In the genomic region with DNA sequence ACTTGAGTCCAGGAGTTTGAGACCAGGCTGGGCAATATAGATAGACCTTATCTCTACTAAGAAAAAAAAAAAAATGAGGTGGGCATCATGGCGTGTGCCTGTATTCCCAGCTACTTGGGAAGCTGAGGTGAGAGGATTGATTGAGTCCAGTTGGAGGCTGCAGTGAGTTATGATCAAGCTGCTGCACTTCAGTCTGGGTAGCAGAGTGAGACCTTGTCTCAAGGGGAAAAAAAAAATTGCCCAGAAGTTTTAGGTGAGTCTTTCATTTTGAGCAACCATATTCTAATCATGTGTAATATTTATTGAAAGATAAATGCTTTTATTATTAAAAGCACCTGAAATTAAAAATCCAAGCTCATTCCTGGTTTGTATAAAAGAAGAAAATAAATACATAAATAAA, we compare ENCODE assay signal across 16 cellular contexts. TPM values are rescaled to one million over a fixed set of nuclear protein-coding genes. Genes with fewer than 3 reads are reported as not detected.
A peak's percentile ranks its signal among the peaks of the same experiment; 100 is the strongest.
DNase-seq lines count a peak whose midpoint lies in the region; ATAC-seq, FAIRE-seq and TF ChIP-seq lines count a peak whose summit lies in the region.
"Had no signal": no experiment of that assay in that cellular context is flagged by ENCODE, and none has a peak within 500 bp of the region (broad histone marks: within the 10 kb centered on the region; RNA-seq: fewer than 3 reads in every experiment).

No MANE protein-coding gene starts in this region.

- H3K27me3 Mint-ChIP-seq in Calu3 (ENCODE audit: unreplicated experiment) (no peaks in the 10 kb centered on the region), T-helper 17 cell (no peaks in the 10 kb centered on the region)

- H3K27ac ChIP-seq in keratinocyte (ENCODE audit: control insufficient read depth, insufficient read depth, low read length): peak overlapping the region; percentile 76
- H3K27ac ChIP-seq in tibial nerve: peak overlapping the region in 3 of 4 donors; percentile 27 to 83 (median 71)

- CTCF ChIA-PET in Calu3 (lab: Charles Lee): no interaction called here

- WGBS in tibial nerve, 2 donors: 87 to 97% methylated on average over 1 of the region's 1 CpG

- H3K36me3 Mint-ChIP-seq in Calu3 (ENCODE audit: insufficient read depth, unreplicated experiment) (no peaks in the 10 kb centered on the region), T-helper 17 cell (ENCODE audit: low read depth) (no peaks in the 10 kb centered on the region)

- no peak overlapping the region for H3K9ac ChIP-seq in keratinocyte (ENCODE audit: control insufficient read depth, extremely low read depth, insufficient read depth, low read length)

- H3K9me3 Mint-ChIP-seq in Calu3 (ENCODE audit: low read depth, unreplicated experiment): no peaks in the 10 kb centered on the region
- H3K9me3 Mint-ChIP-seq: H9 had no signal

- ATAC-seq in T-helper 17 cell: no peak
- no peak for ATAC-seq in GM21423 (IDR thresholded peaks at IDR 0.05; ENCODE audit: unreplicated experiment)

- H3K79me2 ChIP-seq in keratinocyte (ENCODE audit: control insufficient read depth, insufficient read depth, low read length): peaks cover 57% of the 10 kb centered on the region

- no peaks in the 10 kb centered on the region for H3K9me1 ChIP-seq in keratinocyte (ENCODE audit: control insufficient read depth, extremely low read depth, insufficient read depth, low read length)

- no peak for TF ChIP-seq CTCF in Calu3 (IDR thresholded peaks at IDR 0.05; ENCODE audit: unreplicated experiment)
- TF ChIP-seq CTCF in keratinocyte (optimal IDR thresholded peaks at IDR 0.05 in 1 of 3, IDR thresholded peaks at IDR 0.05 in 1 of 3, conservative IDR thresholded peaks at IDR 0.05 in 1 of 3; ENCODE audit: extremely low read depth in 1 of 3, insufficient read depth in 2 of 3, low read length in 3 of 3): no peak
- no peak for TF ChIP-seq CTCF in tibial nerve (IDR thresholded peaks at IDR 0.05)

- DNase-seq in Calu3 (no peak), T-helper 17 cell (no peak), keratinocyte (ENCODE audit: low read depth, low spot score) (no peak), tibial nerve (ENCODE audit: low spot score in 2 of 2) (no peak), Kasumi-1 (lab: John Stamatoyannopoulos, UW) (no peak)
- no peak for DNase-seq in stimulated activated CD4-positive, alpha-beta T cell treated with anti-CD3 and anti-CD28 coated beads, Interleukin-15, amount 100 ng/mL, for 24 hours
- DNase-seq: DMS 273 treated with DMSO at 0.1 percent for 48 hours, GDM1, H9, NCI-H1417, NCI-H187 treated with DMSO at 0.1 percent for 48 hours, NCI-H446 treated with DMSO at 0.1 percent for 48 hours, PC-9 had no signal

- no peak for FAIRE-seq in keratinocyte (lab: Jason Lieb, UNC)
- FAIRE-seq: GM12892 had no signal

- intact Hi-C loops in Calu3 (cut with micrococcal nuclease; ENCODE audit: unreplicated experiment): loop anchor here (5.0 kb wide), 1 partner anchor 52 kb away; no protein-coding TSS in a partner anchor

- H3K9me3 ChIP-seq in T-helper 17 cell (ENCODE audit: control insufficient read depth, low read length, poor library complexity, severe bottlenecking) (no peaks in the 10 kb centered on the region), keratinocyte (ENCODE audit: control insufficient read depth, low read depth, low read length) (no peaks in the 10 kb centered on the region), tibial nerve (no peaks in the 10 kb centered on the region)
- H3K9me3 ChIP-seq: SJSA1 had no signal

- no peaks in the 10 kb centered on the region for H3K36me3 ChIP-seq in keratinocyte (ENCODE audit: control insufficient read depth in 2 of 2, extremely low read depth in 1 of 2, insufficient read depth in 2 of 2, low read length in 2 of 2)
- H3K36me3 ChIP-seq in tibial nerve: no peaks in the 10 kb centered on the region
- H3K36me3 ChIP-seq: SJSA1 had no signal

- dilution Hi-C loops in keratinocyte (cut with MboI; ENCODE audit: extremely low pct_ligation_motif_present, low sequenced_read_pairs): no loop called here

- no peak for TF ChIP-seq EP300 in tibial nerve (IDR thresholded peaks at IDR 0.05)

- H3K4me1 Mint-ChIP-seq in Calu3 (ENCODE audit: low read depth, unreplicated experiment): peaks cover 33% of the 10 kb centered on the region
- H3K4me1 Mint-ChIP-seq in T-helper 17 cell: peaks cover 22% of the 10 kb centered on the region

- H3K4me1 ChIP-seq in keratinocyte (ENCODE audit: control insufficient read depth, extremely low read depth, insufficient read depth, low read length) (peaks cover 44% of the 10 kb centered on the region), tibial nerve (peaks cover 0 to 72% (median 41%) of the 10 kb centered on the region in 4 donors)

- no peaks in the 10 kb centered on the region for H3K27me3 ChIP-seq in keratinocyte (ENCODE audit: control insufficient read depth, extremely low read depth, insufficient read depth, low read length)
- no peaks in the 10 kb centered on the region for H3K27me3 ChIP-seq in tibial nerve
- H3K27me3 ChIP-seq: SJSA1 had no signal

- no peak overlapping the region for H2AFZ ChIP-seq in keratinocyte (ENCODE audit: control insufficient read depth, low read length)
- H2AFZ ChIP-seq: PC-9 had no signal

- H3K27ac Mint-ChIP-seq in Calu3 (ENCODE audit: unreplicated experiment) (peak overlapping the region; percentile 48), T-helper 17 cell (no peak overlapping the region)

- no peak overlapping the region for H3K4me2 ChIP-seq in keratinocyte (ENCODE audit: control insufficient read depth, extremely low read depth, insufficient read depth, low read depth, low read length)

- BruUV-seq in Calu3 (replicated peaks; lab: Mats Ljungman, UMichigan): no TSS peak

- no peak overlapping the region for H3K4me3 Mint-ChIP-seq in Calu3 (ENCODE audit: low read depth, unreplicated experiment)
- peak overlapping the region; percentile 26 for H3K4me3 Mint-ChIP-seq in T-helper 17 cell
- H3K4me3 Mint-ChIP-seq: H9 had no signal

- H3K4me3 ChIP-seq in keratinocyte (ENCODE audit: control insufficient read depth in 2 of 3, extremely low read depth in 1 of 3, insufficient read depth in 2 of 3, low read depth in 1 of 3, low read length in 3 of 3) (no peak overlapping the region), tibial nerve (no peak overlapping the region)
- H3K4me3 ChIP-seq: PC-9, SJSA1 had no signal

- H4K20me1 ChIP-seq in keratinocyte (ENCODE audit: control insufficient read depth, extremely low read depth, insufficient read depth, low read length): no peaks in the 10 kb centered on the region

- no peak for TF ChIP-seq POLR2A in tibial nerve (IDR thresholded peaks at IDR 0.05)

RNA-seq across cellular contexts. Expression of a gene that starts 13.1 kb away (rescaled TPM):
- 6.9 and 7.3 TPM in 2 replicates for total RNA-seq in Calu3 (2022)
- total RNA-seq in T-helper 17 cell: 10 to 100 TPM; 10.4 to 11.9 TPM
- 12.1 to 21.1 TPM (median 20.2 TPM) in 3 replicates for polyA plus RNA-seq in keratinocyte
- polyA plus RNA-seq in keratinocyte (2011; ENCODE audit: low read depth): 8.3 TPM
- 11.9 and 17.5 TPM in 2 replicates for polyA plus RNA-seq in keratinocyte (2011; cell fraction: cytosol; rRNA removed)
- 21.4 and 25.6 TPM in 2 replicates for polyA plus RNA-seq in keratinocyte (2011; cell fraction: nucleus; rRNA removed)
- polyA plus RNA-seq in keratinocyte (2012; ENCODE audit: low replicate concordance): 7.6 and 19.0 TPM in 2 replicates
- polyA minus RNA-seq in keratinocyte: 7.1 to 19.7 TPM (median 8.4 TPM) in 3 replicates
- polyA minus RNA-seq in keratinocyte (2011; cell fraction: cytosol; rRNA and poly(A)+ RNA removed): 10.6 TPM
- 15.1 and 37.9 TPM in 2 replicates for polyA minus RNA-seq in keratinocyte (2011; cell fraction: nucleus; rRNA and poly(A)+ RNA removed)
- total RNA-seq in tibial nerve: 10 to 100 TPM; 22.7 to 39.8 (median 36.4) TPM
